Comparison of ENCODE assay signal across 16 cellular contexts in the genomic region with DNA sequence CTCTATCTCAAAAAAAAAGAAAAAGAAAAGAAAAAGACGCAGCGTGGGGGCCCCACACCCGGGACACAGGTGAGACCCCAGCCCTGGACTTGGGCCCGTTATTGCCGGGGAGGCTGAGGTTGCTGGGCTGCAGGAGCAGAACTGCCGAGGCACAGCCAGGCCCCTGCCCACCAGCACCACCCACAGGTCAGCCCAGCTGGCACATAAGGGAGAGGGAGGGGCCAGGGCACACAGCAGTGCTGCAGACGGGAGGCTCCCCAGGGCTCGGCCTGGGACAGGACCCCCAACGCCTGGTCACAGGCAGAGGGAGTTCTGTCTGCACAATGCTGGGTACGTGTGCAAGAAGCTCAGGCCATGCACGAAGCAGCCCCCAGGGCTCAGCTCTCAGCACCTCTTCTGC. TPM values are rescaled to one million over a fixed set of nuclear protein-coding genes. Genes with fewer than 3 reads are reported as not detected.
A peak's percentile ranks its signal among the peaks of the same experiment; 100 is the strongest.
DNase-seq lines count a peak whose midpoint lies in the region; ATAC-seq, FAIRE-seq and TF ChIP-seq lines count a peak whose summit lies in the region.
"Had no signal": no experiment of that assay in that cellular context is flagged by ENCODE, and none has a peak within 500 bp of the region (broad histone marks: within the 10 kb centered on the region; RNA-seq: fewer than 3 reads in every experiment).

No MANE protein-coding gene starts in this region.

- H4K20me1 ChIP-seq in Loucy (ENCODE audit: insufficient read depth, low read length, poor library complexity, severe bottlenecking) (no peaks in the 10 kb centered on the region), endothelial cell of umbilical vein (replicated peaks; ENCODE audit: control insufficient read depth, extremely low read depth, insufficient read depth, low read length) (no peaks in the 10 kb centered on the region)

- DNase-seq in ACHN (peak; percentile 12), endothelial cell of umbilical vein (ENCODE audit: low read depth, low spot score) (no peak), middle frontal gyrus (ENCODE audit: extremely low spot score, low spot score) (no peak)
- DNase-seq: activated CD4-positive, alpha-beta memory T cell treated with anti-CD3 and anti-CD28 coated beads, Interleukin-2, amount 10 ng/mL, durations not matched to agents 7 days and 5 days; body of pancreas; C1 segment of cervical spinal cord; HFFc6; left cardiac atrium; MV-4-11 had no signal

- H3F3A ChIP-seq in Loucy (ENCODE audit: low read depth): no peaks in the 10 kb centered on the region

- H3K27me3 Mint-ChIP-seq in stimulated activated memory B cell treated with anti-CD40 and anti-IgM and Interleukin-4, amounts not matched to agents 10 μg/mL and 1 μg/mL and 100 μg/mL, for 72 hours: no peaks in the 10 kb centered on the region
- H3K27me3 Mint-ChIP-seq: activated CD4-positive, alpha-beta memory T cell treated with anti-CD3 and anti-CD28 coated beads, Interleukin-2, amount 10 ng/mL, durations not matched to agents 7 days and 5 days had no signal

- FAIRE-seq in endothelial cell of umbilical vein (lab: Jason Lieb, UNC): no peak
- FAIRE-seq: GM18507 had no signal

- H3K79me2 ChIP-seq in Loucy (ENCODE audit: insufficient read depth, low read length) (no peaks in the 10 kb centered on the region), endothelial cell of umbilical vein (ENCODE audit: control insufficient read depth, insufficient read depth, low read length) (no peaks in the 10 kb centered on the region)

- in situ Hi-C loops in ACHN (cut with HindIII; ENCODE audit: low pct_ligation_motif_present, low pct_unique_long_range_greater_than_20kb, low sequenced_read_pairs): no loop called here

- intact Hi-C loops in endothelial cell of umbilical vein (cut with micrococcal nuclease): no loop called here

- no peaks in the 10 kb centered on the region for H3K27me3 ChIP-seq in Loucy (ENCODE audit: insufficient read depth, low read length, poor library complexity, severe bottlenecking)
- no peaks in the 10 kb centered on the region for H3K27me3 ChIP-seq in endothelial cell of umbilical vein (ENCODE audit: control insufficient read depth in 2 of 2, insufficient read depth in 2 of 2, low read length in 2 of 2)
- H3K27me3 ChIP-seq: body of pancreas had no signal

- CTCF ChIA-PET in endothelial cell of umbilical vein (lab: Charles Lee): interaction anchor here (0.9 to 1.3 kb wide), 2 partner anchors 104 to 159 kb away, joined by 3 read pairs; no protein-coding TSS in a partner anchor

- no peak overlapping the region for H3K4me3 ChIP-seq in Loucy (ENCODE audit: low read length, poor library complexity, severe bottlenecking)
- no peak overlapping the region for H3K4me3 ChIP-seq in endothelial cell of umbilical vein (replicated peaks in 1 of 3; ENCODE audit: insufficient read depth in 1 of 3, low read depth in 1 of 3, low read length in 3 of 3)
- H3K4me3 ChIP-seq: body of pancreas had no signal

- no peak overlapping the region for H3K27ac ChIP-seq in endothelial cell of umbilical vein (ENCODE audit: insufficient read depth, low read depth, low read length)
- H3K27ac ChIP-seq: body of pancreas had no signal

- POLR2A ChIA-PET in endothelial cell of umbilical vein (lab: Charles Lee): no interaction called here

- H3K9me3 Mint-ChIP-seq in stimulated activated memory B cell treated with anti-CD40 and anti-IgM and Interleukin-4, amounts not matched to agents 10 μg/mL and 1 μg/mL and 100 μg/mL, for 72 hours: no peaks in the 10 kb centered on the region
- H3K9me3 Mint-ChIP-seq: activated CD4-positive, alpha-beta memory T cell treated with anti-CD3 and anti-CD28 coated beads, Interleukin-2, amount 10 ng/mL, durations not matched to agents 7 days and 5 days; activated T-helper 2 cell treated with anti-CD3 and anti-CD28 coated beads, Interferon-gamma antibody, Interleukin-2, Interleukin-4, amounts not matched to agents 10 μg/mL and 5 μg/mL and 100 μg/mL, durations not matched to agents 14 hours and 24 hours and 36 hours; HFFc6; nephron; T-helper 2 cell treated with Interferon-gamma antibody and Interleukin-4, amounts not matched to agents 5 μg/mL and 100 μg/mL, for 36 hours had no signal

- H3K4me1 ChIP-seq in Loucy (ENCODE audit: insufficient read depth, low read length, poor library complexity, severe bottlenecking): peaks cover 15% of the 10 kb centered on the region
- H3K4me1 ChIP-seq in endothelial cell of umbilical vein (ENCODE audit: control insufficient read depth, extremely low read depth, insufficient read depth, low read length): no peaks in the 10 kb centered on the region
- H3K4me1 ChIP-seq: body of pancreas had no signal

- H3K9me1 ChIP-seq in endothelial cell of umbilical vein (replicated peaks; ENCODE audit: control insufficient read depth, extremely low read depth, insufficient read depth, low read length): no peaks in the 10 kb centered on the region

- no peak for ATAC-seq in GM19328 (IDR thresholded peaks at IDR 0.05; ENCODE audit: unreplicated experiment)
- ATAC-seq in stimulated activated memory B cell treated with anti-CD40 and anti-IgM and Interleukin-4, amounts not matched to agents 10 μg/mL and 1 μg/mL and 100 μg/mL, for 72 hours: no peak
- ATAC-seq: body of pancreas, left cardiac atrium had no signal

- peak; percentile 40; the same call in 1 of the 2 replicates for TF ChIP-seq CTCF in Loucy (conservative IDR thresholded peaks at IDR 0.05; ENCODE audit: low read length)
- TF ChIP-seq CTCF in endothelial cell of umbilical vein (IDR thresholded peaks at IDR 0.05; ENCODE audit: extremely low read depth in 1 of 2, insufficient read depth in 1 of 2, low read depth in 1 of 2, low read length in 2 of 2): peak in 1 of 2 donors; percentile 29

- H2AFZ ChIP-seq in Loucy (ENCODE audit: low read length) (no peak overlapping the region), endothelial cell of umbilical vein (ENCODE audit: low read depth, low read length) (no peak overlapping the region)

- H3K9me3 ChIP-seq in Loucy (ENCODE audit: insufficient read depth, low read depth, low read length) (no peaks in the 10 kb centered on the region), endothelial cell of umbilical vein (replicated peaks; ENCODE audit: control insufficient read depth, insufficient read depth, low read length) (no peaks in the 10 kb centered on the region)
- H3K9me3 ChIP-seq: body of pancreas had no signal

- H3K9ac ChIP-seq in Loucy (ENCODE audit: low read depth, low read length, poor library complexity, severe bottlenecking) (no peak overlapping the region), endothelial cell of umbilical vein (replicated peaks; ENCODE audit: extremely low read depth, insufficient read depth, low read length) (no peak overlapping the region)

- peaks cover 27% of the 10 kb centered on the region for H3K36me3 Mint-ChIP-seq in stimulated activated memory B cell treated with anti-CD40 and anti-IgM and Interleukin-4, amounts not matched to agents 10 μg/mL and 1 μg/mL and 100 μg/mL, for 72 hours

- no peak overlapping the region for H3K4me3 Mint-ChIP-seq in stimulated activated memory B cell treated with anti-CD40 and anti-IgM and Interleukin-4, amounts not matched to agents 10 μg/mL and 1 μg/mL and 100 μg/mL, for 72 hours
- H3K4me3 Mint-ChIP-seq: activated CD4-positive, alpha-beta memory T cell treated with anti-CD3 and anti-CD28 coated beads, Interleukin-2, amount 10 ng/mL, durations not matched to agents 7 days and 5 days; HFFc6; nephron; T-helper 2 cell treated with Interferon-gamma antibody and Interleukin-4, amounts not matched to agents 5 μg/mL and 100 μg/mL, for 36 hours had no signal

- no peaks in the 10 kb centered on the region for H3K9me2 ChIP-seq in Loucy (replicated peaks; ENCODE audit: low read depth, low read length)

- H3K4me2 ChIP-seq in Loucy (ENCODE audit: low read depth, low read length, poor library complexity, severe bottlenecking): no peak overlapping the region
- H3K4me2 ChIP-seq in endothelial cell of umbilical vein (ENCODE audit: insufficient read depth, low read length): no peak overlapping the region

- dilution Hi-C loops in endothelial cell of umbilical vein (cut with MboI; ENCODE audit: extremely low pct_ligation_motif_present, low sequenced_read_pairs): no loop called here

- peak; percentile 8 for TF ChIP-seq POLR2A in endothelial cell of umbilical vein (IDR thresholded peaks at IDR 0.05; ENCODE audit: low read depth, low read length)

- BruUV-seq in endothelial cell of umbilical vein (replicated peaks; lab: Mats Ljungman, UMichigan): no TSS peak

- no peak overlapping the region for H3K27ac Mint-ChIP-seq in stimulated activated memory B cell treated with anti-CD40 and anti-IgM and Interleukin-4, amounts not matched to agents 10 μg/mL and 1 μg/mL and 100 μg/mL, for 72 hours
- H3K27ac Mint-ChIP-seq: activated CD4-positive, alpha-beta memory T cell treated with anti-CD3 and anti-CD28 coated beads, Interleukin-2, amount 10 ng/mL, durations not matched to agents 7 days and 5 days; activated T-helper 2 cell treated with anti-CD3 and anti-CD28 coated beads, Interferon-gamma antibody, Interleukin-2, Interleukin-4, amounts not matched to agents 10 μg/mL and 5 μg/mL and 100 μg/mL, durations not matched to agents 14 hours and 24 hours and 36 hours; HFFc6; nephron; T-helper 2 cell treated with Interferon-gamma antibody and Interleukin-4, amounts not matched to agents 5 μg/mL and 100 μg/mL, for 36 hours had no signal

- no peaks in the 10 kb centered on the region for H3K4me1 Mint-ChIP-seq in stimulated activated memory B cell treated with anti-CD40 and anti-IgM and Interleukin-4, amounts not matched to agents 10 μg/mL and 1 μg/mL and 100 μg/mL, for 72 hours
- H3K4me1 Mint-ChIP-seq: activated CD4-positive, alpha-beta memory T cell treated with anti-CD3 and anti-CD28 coated beads, Interleukin-2, amount 10 ng/mL, durations not matched to agents 7 days and 5 days had no signal

- H3K36me3 ChIP-seq in Loucy (ENCODE audit: insufficient read depth, low read length): no peaks in the 10 kb centered on the region
- peaks cover 0 to 5% of the 10 kb centered on the region in 2 experiments for H3K36me3 ChIP-seq in endothelial cell of umbilical vein (ENCODE audit: control insufficient read depth in 2 of 2, extremely low read depth in 1 of 2, insufficient read depth in 2 of 2, low read length in 2 of 2)

RNA-seq across cellular contexts. Expression of gene CHID1, which starts 18.5 kb away (rescaled TPM):
- 86.2 and 89.8 TPM in 2 replicates for total RNA-seq in endothelial cell of umbilical vein
- 98.2 and 107 TPM in 2 replicates for polyA plus RNA-seq in endothelial cell of umbilical vein
- polyA plus RNA-seq in endothelial cell of umbilical vein (2011; cell fraction: cytosol; rRNA removed): 117 and 125 TPM in 2 replicates
- 65.5 and 66.9 TPM in 2 replicates for polyA plus RNA-seq in endothelial cell of umbilical vein (2011; cell fraction: nucleus; rRNA removed)
- 95.2 and 134 TPM in 2 replicates for polyA plus RNA-seq in endothelial cell of umbilical vein (2012)
- 75.0 and 96.4 TPM in 2 replicates for polyA minus RNA-seq in endothelial cell of umbilical vein
- polyA minus RNA-seq in endothelial cell of umbilical vein (2011; cell fraction: cytosol; rRNA and poly(A)+ RNA removed): 23.1 TPM
- 27.8 and 31.1 TPM in 2 replicates for polyA minus RNA-seq in endothelial cell of umbilical vein (2011; cell fraction: nucleus; rRNA and poly(A)+ RNA removed)

RNA-seq across cellular contexts. Expression of gene AP2A2, which starts 33.6 kb away (rescaled TPM):
- total RNA-seq in endothelial cell of umbilical vein: 92.5 and 92.6 TPM in 2 replicates
- 89.5 and 109 TPM in 2 replicates for polyA plus RNA-seq in endothelial cell of umbilical vein
- polyA plus RNA-seq in endothelial cell of umbilical vein (2011; cell fraction: cytosol; rRNA removed): 59.7 and 67.5 TPM in 2 replicates
- polyA plus RNA-seq in endothelial cell of umbilical vein (2011; cell fraction: nucleus; rRNA removed): 207 and 227 TPM in 2 replicates
- 60.5 and 72.6 TPM in 2 replicates for polyA plus RNA-seq in endothelial cell of umbilical vein (2012)
- 91.0 and 107 TPM in 2 replicates for polyA minus RNA-seq in endothelial cell of umbilical vein
- 42.9 TPM for polyA minus RNA-seq in endothelial cell of umbilical vein (2011; cell fraction: cytosol; rRNA and poly(A)+ RNA removed)
- polyA minus RNA-seq in endothelial cell of umbilical vein (2011; cell fraction: nucleus; rRNA and poly(A)+ RNA removed): 99.5 and 108 TPM in 2 replicates

RNA-seq across cellular contexts. Expression of gene TSPAN4, which starts 49.5 kb away (rescaled TPM):
- total RNA-seq in endothelial cell of umbilical vein: 86.5 and 114 TPM in 2 replicates
- 199 and 238 TPM in 2 replicates for polyA plus RNA-seq in endothelial cell of umbilical vein
- 107 and 141 TPM in 2 replicates for polyA plus RNA-seq in endothelial cell of umbilical vein (2011; cell fraction: cytosol; rRNA removed)
- polyA plus RNA-seq in endothelial cell of umbilical vein (2011; cell fraction: nucleus; rRNA removed): 144 and 156 TPM in 2 replicates
- 66.0 and 93.8 TPM in 2 replicates for polyA plus RNA-seq in endothelial cell of umbilical vein (2012)
- polyA minus RNA-seq in endothelial cell of umbilical vein: 54.1 and 62.2 TPM in 2 replicates
- polyA minus RNA-seq in endothelial cell of umbilical vein (2011; cell fraction: cytosol; rRNA and poly(A)+ RNA removed): 31.0 TPM
- polyA minus RNA-seq in endothelial cell of umbilical vein (2011; cell fraction: nucleus; rRNA and poly(A)+ RNA removed): 24.6 and 31.0 TPM in 2 replicates

RNA-seq across cellular contexts. Expression of gene POLR2L, which starts 49.8 kb away (rescaled TPM):
- 252 and 259 TPM in 2 replicates for total RNA-seq in endothelial cell of umbilical vein
- 146 and 173 TPM in 2 replicates for polyA plus RNA-seq in endothelial cell of umbilical vein
- polyA plus RNA-seq in endothelial cell of umbilical vein (2011; cell fraction: cytosol; rRNA removed): 112 and 129 TPM in 2 replicates
- polyA plus RNA-seq in endothelial cell of umbilical vein (2011; cell fraction: nucleus; rRNA removed): 35.2 and 49.7 TPM in 2 replicates
- 545 and 624 TPM in 2 replicates for polyA plus RNA-seq in endothelial cell of umbilical vein (2012)
- polyA minus RNA-seq in endothelial cell of umbilical vein: 170 and 227 TPM in 2 replicates
- 156 TPM for polyA minus RNA-seq in endothelial cell of umbilical vein (2011; cell fraction: cytosol; rRNA and poly(A)+ RNA removed)
- 39.6 and 67.8 TPM in 2 replicates for polyA minus RNA-seq in endothelial cell of umbilical vein (2011; cell fraction: nucleus; rRNA and poly(A)+ RNA removed)

RNA-seq across cellular contexts. Expression of gene CD151, which starts 59.4 kb away (rescaled TPM):
- total RNA-seq in endothelial cell of umbilical vein: 515 and 605 TPM in 2 replicates
- polyA plus RNA-seq in endothelial cell of umbilical vein: 1,090 and 1,522 TPM in 2 replicates
- polyA plus RNA-seq in endothelial cell of umbilical vein (2011; cell fraction: cytosol; rRNA removed): 804 and 813 TPM in 2 replicates
- 543 and 618 TPM in 2 replicates for polyA plus RNA-seq in endothelial cell of umbilical vein (2011; cell fraction: nucleus; rRNA removed)
- polyA plus RNA-seq in endothelial cell of umbilical vein (2012): 576 and 824 TPM in 2 replicates
- polyA minus RNA-seq in endothelial cell of umbilical vein: 701 and 743 TPM in 2 replicates
- 81.2 TPM for polyA minus RNA-seq in endothelial cell of umbilical vein (2011; cell fraction: cytosol; rRNA and poly(A)+ RNA removed)
- 148 and 185 TPM in 2 replicates for polyA minus RNA-seq in endothelial cell of umbilical vein (2011; cell fraction: nucleus; rRNA and poly(A)+ RNA removed)
